ENCODE assay signal across 12 cellular contexts in the genomic region with DNA sequence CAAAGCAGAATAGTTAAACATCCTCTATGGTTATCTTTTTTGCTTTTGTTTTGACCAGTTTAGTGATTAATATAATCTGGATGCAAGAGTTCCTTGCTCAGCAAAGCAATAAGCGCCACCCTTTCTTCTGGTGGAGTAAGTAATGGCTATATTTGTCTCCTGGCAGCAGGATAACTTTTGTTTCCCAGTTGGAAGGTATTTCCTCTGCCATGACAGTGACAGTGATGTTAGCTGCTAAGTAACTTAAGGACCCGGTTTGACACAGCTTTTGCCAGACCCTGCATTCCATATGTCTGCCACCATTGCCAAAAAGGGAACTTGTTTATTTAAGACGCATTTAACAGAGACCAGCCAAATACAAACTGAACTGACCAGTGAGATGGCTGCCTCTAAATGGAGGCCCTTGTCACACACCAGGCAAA.
A peak's percentile ranks its signal among the peaks of the same experiment; 100 is the strongest.
DNase-seq lines count a peak whose midpoint lies in the region; ATAC-seq, FAIRE-seq and TF ChIP-seq lines count a peak whose summit lies in the region.
"Had no signal": no experiment of that assay in that cellular context is flagged by ENCODE, and none has a peak within 500 bp of the region (broad histone marks: within the 10 kb centered on the region; RNA-seq: fewer than 3 reads in every experiment).

No MANE protein-coding gene starts in this region.

- no peak for TF ChIP-seq CTCF in esophagus muscularis mucosa (IDR thresholded peaks at IDR 0.05)
- TF ChIP-seq CTCF in sigmoid colon (IDR thresholded peaks at IDR 0.05), result peak in 1 of 4 experiments; percentile 17

- no peak overlapping the region for H3K9ac ChIP-seq in HUES48 (ENCODE audit: low read depth, low read length)

- peak; percentile 58 for FAIRE-seq in islet of Langerhans (lab: Jason Lieb, UNC)

- 21% methylated on average over 3 of the region's 3 CpGs for WGBS in esophagus muscularis mucosa
- 65 to 79% methylated on average over 3 of the region's 3 CpGs for WGBS in sigmoid colon, 2 donors

- H3K4me1 ChIP-seq in HUES48 (ENCODE audit: control insufficient read depth, insufficient read depth, low read length), result peaks cover 17% of the 10 kb centered on the region
- peaks cover 11 to 21% (median 17%) of the 10 kb centered on the region in 4 donors for H3K4me1 ChIP-seq in esophagus muscularis mucosa
- peaks cover 0 to 17% (median 12%) of the 10 kb centered on the region in 4 donors for H3K4me1 ChIP-seq in sigmoid colon

- H3K27me3 ChIP-seq in HUES48 (ENCODE audit: control insufficient read depth, insufficient read depth, low read length), result no peaks in the 10 kb centered on the region
- H3K27me3 ChIP-seq in esophagus muscularis mucosa, result peaks cover 0 to 3% (median 0%) of the 10 kb centered on the region in 4 donors
- H3K27me3 ChIP-seq in sigmoid colon, result no peaks in the 10 kb centered on the region

- H3K4me3 ChIP-seq in HUES48 (ENCODE audit: low read depth, low read length) (no peak overlapping the region; the same call in 1 of the 2 replicates), esophagus muscularis mucosa (no peak overlapping the region), sigmoid colon (no peak overlapping the region)

- DNase-seq in esophagus muscularis mucosa (ENCODE audit: extremely low spot score) (no peak), sigmoid colon (no peak), NCI-H187 treated with DMSO at 0.1 percent for 48 hours (lab: John Stamatoyannopoulos, UW) (no peak), epidermal melanocyte (ENCODE audit: insufficient read length, low spot score) (no peak), occipital lobe (lab: John Stamatoyannopoulos, UW) (no peak)
- DNase-seq: CD4-positive, CD25-positive, alpha-beta regulatory T cell; NCI-H1105 treated with DMSO at 0.1 percent for 48 hours; NCI-H226; WERI-Rb-1 had no signal

- intact Hi-C loops in esophagus muscularis mucosa (cut with DNase I) (no loop called here), sigmoid colon (cut with DNase I) (no loop called here)

- TF ChIP-seq EP300 in esophagus muscularis mucosa (IDR thresholded peaks at IDR 0.05) (no peak), sigmoid colon (IDR thresholded peaks at IDR 0.05) (no peak)

- ATAC-seq in GM19397 (IDR thresholded peaks at IDR 0.05; ENCODE audit: unreplicated experiment), result no peak

- H3K9me3 ChIP-seq in HUES48 (ENCODE audit: control insufficient read depth, insufficient read depth, low read length) (no peaks in the 10 kb centered on the region), esophagus muscularis mucosa (no peaks in the 10 kb centered on the region), sigmoid colon (no peaks in the 10 kb centered on the region)

- H3K36me3 ChIP-seq in HUES48 (ENCODE audit: control insufficient read depth, insufficient read depth, low read length) (peaks cover 15% of the 10 kb centered on the region; the same call in 1 of the 2 replicates), esophagus muscularis mucosa (peaks cover 0 to 6% (median 0%) of the 10 kb centered on the region in 4 donors), sigmoid colon (peaks cover 0 to 17% (median 0%) of the 10 kb centered on the region in 4 donors)

- TF ChIP-seq POLR2A in esophagus muscularis mucosa (IDR thresholded peaks at IDR 0.05; ENCODE audit: low read depth), result no peak
- no peak for TF ChIP-seq POLR2A in sigmoid colon (IDR thresholded peaks at IDR 0.05)

- H3K27ac ChIP-seq in HUES48 (ENCODE audit: low read depth, low read length) (peak overlapping the region; percentile 17), esophagus muscularis mucosa (replicated peaks in 1 of 4) (peak overlapping the region; percentile 64 to 70 (median 68)), sigmoid colon (peak overlapping the region; percentile 51 to 75 (median 62))
- H3K27ac ChIP-seq: WERI-Rb-1 had no signal

Comparison
In these comparisons a context has a peak if more than half of its experiments do, and no peak if none do; other contexts are left out.
1. H3K27ac ChIP-seq: peak in every context shown above with its lines; median percentile 68 in esophagus muscularis mucosa; 62 in sigmoid colon; 17 in HUES48.